9 cellular contexts compared by ENCODE assay signal in genomic region chrX:9829308-9830267, GRCh38. TPM values are rescaled to one million over a fixed set of nuclear protein-coding genes. Genes with fewer than 3 reads are reported as not detected.
DNase-seq lines count a peak whose midpoint lies in the region; ATAC-seq and TF ChIP-seq lines count a peak whose summit lies in the region.
"Had no signal": no experiment of that assay in that cellular context is flagged by ENCODE, and none has a peak within 500 bp of the region (broad histone marks: within the 10 kb centered on the region; RNA-seq: fewer than 3 reads in every experiment).

No MANE protein-coding gene starts in this region.

- H3K36me3 Mint-ChIP-seq in activated CD8-positive, alpha-beta memory T cell treated with anti-CD3 and anti-CD28 coated beads, Interleukin-2, amount 10 ng/mL, durations not matched to agents 7 days and 5 days, result no peaks in the 10 kb centered on the region
- no peaks in the 10 kb centered on the region for H3K36me3 Mint-ChIP-seq in activated CD8-positive, alpha-beta T cell treated with anti-CD3 and anti-CD28 coated beads, Interleukin-2, amount 10 ng/mL, durations not matched to agents 7 days and 5 days (ENCODE audit: low read depth)

- no peak overlapping the region for H3K27ac Mint-ChIP-seq in activated CD8-positive, alpha-beta memory T cell treated with anti-CD3 and anti-CD28 coated beads, Interleukin-2, amount 10 ng/mL, durations not matched to agents 7 days and 5 days
- H3K27ac Mint-ChIP-seq in activated CD8-positive, alpha-beta T cell treated with anti-CD3 and anti-CD28 coated beads, Interleukin-2, amount 10 ng/mL, durations not matched to agents 7 days and 5 days, result no peak overlapping the region

- H3K4me1 ChIP-seq in tibial artery, result no peaks in the 10 kb centered on the region
- H3K4me1 ChIP-seq: SJSA1 had no signal

- H3K36me3 ChIP-seq in H7 (replicated peaks; ENCODE audit: control insufficient read depth, insufficient read depth, low read length), result no peaks in the 10 kb centered on the region
- H3K36me3 ChIP-seq in tibial artery, result no peaks in the 10 kb centered on the region
- H3K36me3 ChIP-seq: SJSA1 had no signal

- ATAC-seq in activated CD8-positive, alpha-beta memory T cell treated with anti-CD3 and anti-CD28 coated beads, Interleukin-2, amount 10 ng/mL, durations not matched to agents 7 days and 5 days, result peak; percentile 16
- ATAC-seq in HG03039 (IDR thresholded peaks at IDR 0.05; ENCODE audit: unreplicated experiment), result peak; percentile 83
- no peak for ATAC-seq in activated CD8-positive, alpha-beta T cell treated with anti-CD3 and anti-CD28 coated beads, Interleukin-2, amount 10 ng/mL, durations not matched to agents 7 days and 5 days

- H3K4me1 Mint-ChIP-seq in activated CD8-positive, alpha-beta memory T cell treated with anti-CD3 and anti-CD28 coated beads, Interleukin-2, amount 10 ng/mL, durations not matched to agents 7 days and 5 days, result peaks cover 17% of the 10 kb centered on the region
- H3K4me1 Mint-ChIP-seq in activated CD8-positive, alpha-beta T cell treated with anti-CD3 and anti-CD28 coated beads, Interleukin-2, amount 10 ng/mL, durations not matched to agents 7 days and 5 days (ENCODE audit: low read depth), result peaks cover 8% of the 10 kb centered on the region

- no peaks in the 10 kb centered on the region for H3K9me3 ChIP-seq in tibial artery
- H3K9me3 ChIP-seq: SJSA1 had no signal

- TF ChIP-seq CTCF in tibial artery (IDR thresholded peaks at IDR 0.05), result no peak

- peak; percentile 52 for DNase-seq in activated CD8-positive, alpha-beta memory T cell treated with anti-CD3 and anti-CD28 coated beads, Interleukin-2, amount 10 ng/mL, durations not matched to agents 7 days and 5 days
- no peak for DNase-seq in activated CD8-positive, alpha-beta memory T cell treated with anti-CD3 and anti-CD28 coated beads, Interleukin-2, amount 50 U/mL, for 4 hours
- peak; percentile 20 for DNase-seq in activated CD8-positive, alpha-beta T cell treated with anti-CD3 and anti-CD28 coated beads, Interleukin-2, amount 10 ng/mL, durations not matched to agents 7 days and 5 days
- DNase-seq in stimulated activated CD8-positive, alpha-beta memory T cell treated with anti-CD3 and anti-CD28 coated beads, Interleukin-4, amount 100 ng/mL, for 48 hours, result peak; percentile 31
- DNase-seq in H7 (no peak), CD1c-positive myeloid dendritic cell (ENCODE audit: extremely low spot score) (no peak), tibial artery (no peak)

- CTCF ChIA-PET in activated CD8-positive, alpha-beta memory T cell treated with anti-CD3 and anti-CD28 coated beads, Interleukin-2, amount 10 ng/mL, durations not matched to agents 7 days and 5 days (lab: Charles Lee), result no interaction called here
- CTCF ChIA-PET in activated CD8-positive, alpha-beta T cell treated with anti-CD3 and anti-CD28 coated beads, Interleukin-2, amount 10 ng/mL, durations not matched to agents 7 days and 5 days (lab: Charles Lee), result no interaction called here

- H3K27ac ChIP-seq in tibial artery, result no peak overlapping the region
- H3K27ac ChIP-seq: SJSA1 had no signal

- intact Hi-C loops in tibial artery (cut with DNase I; ENCODE audit: low total_unique reads), result no loop called here

- H3K27me3 ChIP-seq in H7 (ENCODE audit: control insufficient read depth, insufficient read depth, low read length) (no peaks in the 10 kb centered on the region), tibial artery (no peaks in the 10 kb centered on the region)
- H3K27me3 ChIP-seq: SJSA1 had no signal

- no peaks in the 10 kb centered on the region for H3K9me3 Mint-ChIP-seq in activated CD8-positive, alpha-beta memory T cell treated with anti-CD3 and anti-CD28 coated beads, Interleukin-2, amount 10 ng/mL, durations not matched to agents 7 days and 5 days (ENCODE audit: low read depth)
- H3K9me3 Mint-ChIP-seq in activated CD8-positive, alpha-beta T cell treated with anti-CD3 and anti-CD28 coated beads, Interleukin-2, amount 10 ng/mL, durations not matched to agents 7 days and 5 days (ENCODE audit: insufficient read depth), result no peaks in the 10 kb centered on the region

- no peak overlapping the region for H3K4me3 Mint-ChIP-seq in activated CD8-positive, alpha-beta memory T cell treated with anti-CD3 and anti-CD28 coated beads, Interleukin-2, amount 10 ng/mL, durations not matched to agents 7 days and 5 days
- H3K4me3 Mint-ChIP-seq in activated CD8-positive, alpha-beta T cell treated with anti-CD3 and anti-CD28 coated beads, Interleukin-2, amount 10 ng/mL, durations not matched to agents 7 days and 5 days, result no peak overlapping the region

- no peak overlapping the region for H3K4me3 ChIP-seq in H7 (ENCODE audit: insufficient read depth, low read depth, low read length)
- no peak overlapping the region for H3K4me3 ChIP-seq in tibial artery
- H3K4me3 ChIP-seq: SJSA1 had no signal

- peaks cover 24% of the 10 kb centered on the region for H3K27me3 Mint-ChIP-seq in activated CD8-positive, alpha-beta memory T cell treated with anti-CD3 and anti-CD28 coated beads, Interleukin-2, amount 10 ng/mL, durations not matched to agents 7 days and 5 days
- H3K27me3 Mint-ChIP-seq in activated CD8-positive, alpha-beta T cell treated with anti-CD3 and anti-CD28 coated beads, Interleukin-2, amount 10 ng/mL, durations not matched to agents 7 days and 5 days (ENCODE audit: low read depth), result peaks cover 2% of the 10 kb centered on the region

- POLR2A ChIA-PET in activated CD8-positive, alpha-beta T cell treated with anti-CD3 and anti-CD28 coated beads, Interleukin-2, amount 10 ng/mL, durations not matched to agents 7 days and 5 days (lab: Charles Lee), result no interaction called here

RNA-seq across cellular contexts. Expression of gene SHROOM2, which starts 43.4 kb away (rescaled TPM):
- not detected for total RNA-seq in activated CD8-positive, alpha-beta memory T cell treated with anti-CD3 and anti-CD28 coated beads, Interleukin-2, amount 10 ng/mL, durations not matched to agents 7 days and 5 days
- total RNA-seq in activated CD8-positive, alpha-beta T cell treated with anti-CD3 and anti-CD28 coated beads, Interleukin-2, amount 10 ng/mL, durations not matched to agents 7 days and 5 days, result not detected
- total RNA-seq in H7 (2014; rRNA removed; shearing (Covaris generic)), result 22.9 and 24.1 TPM in 2 replicates

Comparison
In these comparisons a context has a peak if more than half of its experiments do, and no peak if none do; other contexts are left out.
1. DNase-seq: peak in activated CD8-positive, alpha-beta memory T cell treated with anti-CD3 and anti-CD28 coated beads, Interleukin-2, amount 10 ng/mL, durations not matched to agents 7 days and 5 days (single experiment), activated CD8-positive, alpha-beta T cell treated with anti-CD3 and anti-CD28 coated beads, Interleukin-2, amount 10 ng/mL, durations not matched to agents 7 days and 5 days (single experiment) and stimulated activated CD8-positive, alpha-beta memory T cell treated with anti-CD3 and anti-CD28 coated beads, Interleukin-4, amount 100 ng/mL, for 48 hours (single experiment); none in activated CD8-positive, alpha-beta memory T cell treated with anti-CD3 and anti-CD28 coated beads, Interleukin-2, amount 50 U/mL, for 4 hours (single experiment), H7 (single experiment), CD1c-positive myeloid dendritic cell (single experiment) and tibial artery (0 of 2).
2. RNA of gene SHROOM2, which starts 43.4 kb away (total RNA-seq): 22.9 to 24.1 TPM in H7; not detected in activated CD8-positive, alpha-beta memory T cell treated with anti-CD3 and anti-CD28 coated beads, Interleukin-2, amount 10 ng/mL, durations not matched to agents 7 days and 5 days and not detected in activated CD8-positive, alpha-beta T cell treated with anti-CD3 and anti-CD28 coated beads, Interleukin-2, amount 10 ng/mL, durations not matched to agents 7 days and 5 days; every median in the first group is over 10 times any median in the second.